Comparison of ENCODE assay signal across 1 cellular context in genomic region chr3:194556086-194557056, GRCh38.
A peak's percentile ranks its signal among the peaks of the same experiment; 100 is the strongest.
TF ChIP-seq lines count a peak whose summit lies in the region.

No MANE protein-coding gene starts in this region.

TF ChIP-seq in HepG2, 621 proteins besides CTCF, POLR2A, EP300 and RAD21 (continued from another document):
- TF ChIP-seq ZSCAN25 (CRISPR knock-in tag; IDR thresholded peaks at IDR 0.05) (no peak), KAT8 (CRISPR knock-in tag; IDR thresholded peaks at IDR 0.05) (peak; percentile 59; the same call in 1 of the 2 replicates), LCORL (IDR thresholded peaks at IDR 0.05) (no peak), LCORL (CRISPR knock-in tag; IDR thresholded peaks at IDR 0.05) (no peak), ZNF546 (CRISPR knock-in tag; conservative IDR thresholded peaks at IDR 0.05) (no peak), FOXC1 (CRISPR knock-in tag; IDR thresholded peaks at IDR 0.05; ENCODE audit: borderline replicate concordance) (0 out of 2 replicates have a peak, but pooled peaks have one; percentile 25)
